Comparison of ENCODE assay signal across 26 cellular contexts in genomic region chr4:113981591-113981990, GRCh38. TPM values are rescaled to one million over a fixed set of nuclear protein-coding genes. Genes with fewer than 3 reads are reported as not detected.
DNase-seq lines count a peak whose midpoint lies in the region; ATAC-seq and TF ChIP-seq lines count a peak whose summit lies in the region.
"Had no signal": no experiment of that assay in that cellular context is flagged by ENCODE, and none has a peak within 500 bp of the region (broad histone marks: within the 10 kb centered on the region; RNA-seq: fewer than 3 reads in every experiment).

No MANE protein-coding gene starts in this region.

- no peaks in the 10 kb centered on the region for H4K20me1 ChIP-seq in fibroblast of lung (ENCODE audit: control insufficient read depth, extremely low read depth, insufficient read depth, low read length)

- H3K79me2 ChIP-seq in fibroblast of lung (ENCODE audit: control insufficient read depth, insufficient read depth, low read length) = peaks cover 49% of the 10 kb centered on the region

- H3K9me3 Mint-ChIP-seq in natural killer cell = no peaks in the 10 kb centered on the region
- no peaks in the 10 kb centered on the region for H3K9me3 Mint-ChIP-seq in natural killer cell treated with Interleukin-12 subunit alpha and Interleukin-12 subunit beta and Interleukin-15 and Interleukin-18, amount 100 ng/mL, for 72 hours
- peaks cover 22% of the 10 kb centered on the region for H3K9me3 Mint-ChIP-seq in mesothelial cell of epicardium

- ATAC-seq in natural killer cell = no peak
- ATAC-seq in natural killer cell treated with Interleukin-12 subunit alpha and Interleukin-12 subunit beta and Interleukin-15 and Interleukin-18, amount 100 ng/mL, for 72 hours = no peak
- ATAC-seq: A549 had no signal

- intact Hi-C loops in natural killer cell (cut with micrococcal nuclease) = loop anchor here (5.0 kb wide), 1 partner anchor 36 kb away; no protein-coding TSS in a partner anchor

- H3K36me3 ChIP-seq in adipocyte (ENCODE audit: control insufficient read depth, insufficient read depth, low read length, severe bottlenecking) = no peaks in the 10 kb centered on the region
- no peaks in the 10 kb centered on the region for H3K36me3 ChIP-seq in fibroblast of lung (ENCODE audit: control insufficient read depth, insufficient read depth, low read length)

- H3K9ac ChIP-seq in adipocyte (ENCODE audit: low read length) (no peak overlapping the region), fibroblast of lung (ENCODE audit: insufficient read depth, low read length) (no peak overlapping the region)
- H3K9ac ChIP-seq: GM23248 had no signal

- H3K27me3 Mint-ChIP-seq in natural killer cell (ENCODE audit: low read depth in 2 of 2) (peaks cover 32 to 38% of the 10 kb centered on the region in 2 donors), mesothelial cell of epicardium (ENCODE audit: low read depth) (peaks cover 19% of the 10 kb centered on the region)
- peaks cover 14 to 27% of the 10 kb centered on the region in 2 donors for H3K27me3 Mint-ChIP-seq in natural killer cell treated with Interleukin-12 subunit alpha and Interleukin-12 subunit beta and Interleukin-15 and Interleukin-18, amount 100 ng/mL, for 72 hours

- peaks cover 21 to 33% of the 10 kb centered on the region in 2 donors for H3K4me1 Mint-ChIP-seq in natural killer cell
- peaks cover 13 to 15% of the 10 kb centered on the region in 2 donors for H3K4me1 Mint-ChIP-seq in natural killer cell treated with Interleukin-12 subunit alpha and Interleukin-12 subunit beta and Interleukin-15 and Interleukin-18, amount 100 ng/mL, for 72 hours (ENCODE audit: low read depth in 2 of 2)
- peaks cover 18% of the 10 kb centered on the region for H3K4me1 Mint-ChIP-seq in mesothelial cell of epicardium

- TF ChIP-seq CTCF in natural killer cell (IDR thresholded peaks at IDR 0.05) = no peak
- TF ChIP-seq CTCF in fibroblast of lung (conservative IDR thresholded peaks at IDR 0.05 in 1 of 2, IDR thresholded peaks at IDR 0.05 in 1 of 2; ENCODE audit: low read depth in 1 of 2, low read length in 2 of 2) = no peak
- no peak for TF ChIP-seq CTCF in mesothelial cell of epicardium (IDR thresholded peaks at IDR 0.05; ENCODE audit: unreplicated experiment)

- H3K4me2 ChIP-seq in fibroblast of lung (ENCODE audit: extremely low read depth, insufficient read depth, low read length) = no peak overlapping the region
- H3K4me2 ChIP-seq: A549 had no signal

- H3K4me3 Mint-ChIP-seq in natural killer cell (peak overlapping the region; percentile 46), mesothelial cell of epicardium (no peak overlapping the region)
- no peak overlapping the region for H3K4me3 Mint-ChIP-seq in natural killer cell treated with Interleukin-12 subunit alpha and Interleukin-12 subunit beta and Interleukin-15 and Interleukin-18, amount 100 ng/mL, for 72 hours
- H3K4me3 Mint-ChIP-seq: CD4-positive, CD25-positive, alpha-beta regulatory T cell; H9 had no signal

- H2AFZ ChIP-seq in fibroblast of lung (ENCODE audit: low read length) = no peak overlapping the region
- H2AFZ ChIP-seq: GM23248 had no signal

- H3K36me3 Mint-ChIP-seq in natural killer cell = peaks cover 6% of the 10 kb centered on the region
- no peaks in the 10 kb centered on the region for H3K36me3 Mint-ChIP-seq in natural killer cell treated with Interleukin-12 subunit alpha and Interleukin-12 subunit beta and Interleukin-15 and Interleukin-18, amount 100 ng/mL, for 72 hours
- peaks cover 3% of the 10 kb centered on the region for H3K36me3 Mint-ChIP-seq in mesothelial cell of epicardium
- H3K36me3 Mint-ChIP-seq: CD4-positive, CD25-positive, alpha-beta regulatory T cell had no signal

- H3K9me3 ChIP-seq in adipocyte (ENCODE audit: control insufficient read depth, low read length) = no peaks in the 10 kb centered on the region
- H3K9me3 ChIP-seq in fibroblast of lung (ENCODE audit: control insufficient read depth, insufficient read depth, low read depth, low read length) = no peaks in the 10 kb centered on the region
- H3K9me3 ChIP-seq: A549 had no signal

- no peak overlapping the region for H3K27ac Mint-ChIP-seq in natural killer cell
- no peak overlapping the region for H3K27ac Mint-ChIP-seq in natural killer cell treated with Interleukin-12 subunit alpha and Interleukin-12 subunit beta and Interleukin-15 and Interleukin-18, amount 100 ng/mL, for 72 hours
- no peak overlapping the region for H3K27ac Mint-ChIP-seq in mesothelial cell of epicardium
- H3K27ac Mint-ChIP-seq: CD4-positive, CD25-positive, alpha-beta regulatory T cell had no signal

- H3K4me1 ChIP-seq in adipocyte (ENCODE audit: control insufficient read depth, insufficient read depth, low read length) (peaks cover 26% of the 10 kb centered on the region), fibroblast of lung (ENCODE audit: control insufficient read depth, extremely low read depth, insufficient read depth, low read length) (peaks cover 13% of the 10 kb centered on the region)

- H3K4me3 ChIP-seq in adipocyte (ENCODE audit: low read length) (no peak overlapping the region), fibroblast of lung (replicated peaks in 1 of 4; ENCODE audit: control extremely low read depth in 1 of 4, insufficient read depth in 1 of 4, low read depth in 3 of 4, low read length in 4 of 4) (peak overlapping the region in 1 of 4 experiments; percentile 2)
- H3K4me3 ChIP-seq: A549, GM23248, SK-N-MC had no signal

- no peak for DNase-seq in natural killer cell
- no peak for DNase-seq in natural killer cell treated with Interleukin-12 subunit alpha and Interleukin-12 subunit beta and Interleukin-15 and Interleukin-18, amount 100 ng/mL, for 72 hours (ENCODE audit: low spot score)
- DNase-seq in adipocyte (ENCODE audit: low read depth) = peak; percentile 46
- DNase-seq in fibroblast of lung (ENCODE audit: low read depth in 2 of 2) = peak; percentile 31 to 56
- DNase-seq in mesothelial cell of epicardium (ENCODE audit: low spot score in 2 of 2, unreplicated experiment in 2 of 2) = no peak
- DNase-seq in cerebellar cortex (ENCODE audit: low spot score) = no peak
- no peak for DNase-seq in NCI-H2227 (lab: John Stamatoyannopoulos, UW; ENCODE audit: unreplicated experiment)
- no peak for DNase-seq in RPMI8226
- DNase-seq: CD4-positive, CD25-positive, alpha-beta regulatory T cell; COR-L47; DMS79; GM23248; H9; KG1; MV-4-11; NCI-H1105 treated with DMSO at 0.1 percent for 48 hours; NCI-H1694; NCI-H2081 treated with DMSO at 0.1 percent for 48 hours; NCI-H2171 treated with DMSO at 0.1 percent for 48 hours; NCI-H446; NCI-H526; OCI-M1; SHP77 treated with DMSO at 0.1 percent for 48 hours had no signal

- no peak overlapping the region for H3K27ac ChIP-seq in fibroblast of lung (ENCODE audit: insufficient read depth, low read length)
- H3K27ac ChIP-seq: A549, GM23248, HL-60, SK-N-MC had no signal

- H3K27me3 ChIP-seq in adipocyte (replicated peaks; ENCODE audit: control insufficient read depth, insufficient read depth, low read length) (no peaks in the 10 kb centered on the region), fibroblast of lung (ENCODE audit: control insufficient read depth, insufficient read depth, low read length) (no peaks in the 10 kb centered on the region)

RNA-seq across cellular contexts. Expression of gene ARSJ, which starts 2.1 kb away (rescaled TPM):
- 1 to 10 TPM; 1.5 to 2.3 (median 1.5) TPM for total RNA-seq in natural killer cell
- total RNA-seq in natural killer cell treated with Interleukin-12 subunit alpha and Interleukin-12 subunit beta and Interleukin-15 and Interleukin-18, amount 100 ng/mL, for 72 hours = under 1 TPM in 1 of 2 donors, not detected in 1; 0.24 TPM
- total RNA-seq in fibroblast of lung = 30.8 and 56.6 TPM in 2 replicates
- 48.7 and 51.1 TPM in 2 replicates for polyA plus RNA-seq in fibroblast of lung
- 43.3 and 47.2 TPM in 2 replicates for polyA plus RNA-seq in fibroblast of lung (2012)
- 27.0 and 29.8 TPM in 2 replicates for polyA minus RNA-seq in fibroblast of lung (ENCODE audit: low replicate concordance)
- 3.1 to 3.8 TPM (median 3.3 TPM) in 3 replicates for total RNA-seq in mesothelial cell of epicardium
- total RNA-seq: CD4-positive, CD25-positive, alpha-beta regulatory T cell had no signal
- polyA plus RNA-seq: CD4-positive, CD25-positive, alpha-beta regulatory T cell had no signal

Comparison
In these comparisons a context has a peak if more than half of its experiments do, and no peak if none do; other contexts are left out.
1. DNase-seq: peak in adipocyte (single experiment) and fibroblast of lung (2 of 2); none in natural killer cell (single experiment), natural killer cell treated with Interleukin-12 subunit alpha and Interleukin-12 subunit beta and Interleukin-15 and Interleukin-18, amount 100 ng/mL, for 72 hours (single experiment), mesothelial cell of epicardium (0 of 2), cerebellar cortex (single experiment), NCI-H2227 (single experiment) and RPMI8226 (single experiment).